ENCODE assay signal across 10 cellular contexts in the genomic region with DNA sequence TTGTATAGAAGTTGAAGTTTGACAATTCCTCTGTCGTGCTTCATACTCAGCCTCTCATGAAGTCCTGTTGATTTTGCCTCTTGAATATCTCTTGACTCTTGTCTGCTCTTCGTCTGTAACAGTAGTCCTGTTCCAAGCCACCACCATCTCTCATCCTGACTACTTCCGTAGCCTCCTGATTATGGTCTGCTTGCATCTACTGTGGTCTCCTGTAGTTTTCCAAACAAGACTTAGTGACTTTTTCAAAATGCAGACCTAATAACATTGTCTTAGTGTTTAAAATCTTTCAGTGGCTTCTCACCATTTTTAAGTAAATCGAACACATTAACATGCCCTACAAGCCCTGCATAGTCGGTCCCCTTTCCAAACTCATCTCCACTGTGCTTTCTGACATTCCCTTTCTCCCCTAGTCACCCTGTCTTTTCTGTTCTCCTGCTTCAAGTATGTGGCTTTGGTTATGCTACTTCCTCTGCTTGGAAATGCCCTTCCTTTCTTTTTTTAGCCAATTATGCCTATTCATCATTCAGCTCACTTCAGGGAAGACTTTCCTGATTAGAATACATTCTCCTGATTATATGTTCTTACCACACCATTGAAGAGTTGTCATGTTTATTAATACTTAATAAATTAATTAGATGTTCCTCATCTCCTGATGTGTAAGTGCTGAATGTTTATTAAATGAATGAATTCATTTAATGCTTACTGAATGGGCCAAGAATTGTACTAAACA. TPM values are rescaled to one million over a fixed set of nuclear protein-coding genes. Genes with fewer than 3 reads are reported as not detected.
DNase-seq lines count a peak whose midpoint lies in the region; ATAC-seq and TF ChIP-seq lines count a peak whose summit lies in the region.
"Had no signal": no experiment of that assay in that cellular context is flagged by ENCODE, and none has a peak within 500 bp of the region (broad histone marks: within the 10 kb centered on the region; RNA-seq: fewer than 3 reads in every experiment).

No MANE protein-coding gene starts in this region.

- no peaks in the 10 kb centered on the region for H3K9me2 ChIP-seq in HCT116 (ENCODE audit: insufficient read depth)

- RAD21 ChIA-PET in HCT116 (lab: Charles Lee; ENCODE audit: low non-redundant PET in 1 of 2, low total read pairs in 2 of 2, uncharacterized antibody in 2 of 2, unreplicated experiment in 2 of 2) = no interaction called here

- H3K36me3 Mint-ChIP-seq in activated naive CD4-positive, alpha-beta T cell treated with anti-CD3 and anti-CD28 coated beads, Interleukin-2, amount 50 U/mL, for 72 hours = no peaks in the 10 kb centered on the region

- H2AFZ ChIP-seq in HCT116 (ENCODE audit: low read depth, low read length, poor library complexity, severe bottlenecking) = no peak overlapping the region

- 0 out of 4 replicates have a peak, but pooled peaks cover 0 to 2% of the 10 kb centered on the region in 2 experiments for H3K36me3 ChIP-seq in HCT116 (ENCODE audit: control insufficient read depth in 1 of 2, insufficient read depth in 2 of 2, low read length in 2 of 2)
- H3K36me3 ChIP-seq in ascending aorta = no peaks in the 10 kb centered on the region
- H3K36me3 ChIP-seq in lower lobe of right lung = no peaks in the 10 kb centered on the region

- H3K27ac ChIP-seq in HCT116 (ENCODE audit: low read depth, low read length) (no peak overlapping the region), ascending aorta (no peak overlapping the region), lower lobe of right lung (peak overlapping the region; percentile 96)

- no peak for TF ChIP-seq CTCF in AG04449 (IDR thresholded peaks at IDR 0.05; ENCODE audit: insufficient read depth, low read length, missing control alignments)
- no peak for TF ChIP-seq CTCF in HCT116 (IDR thresholded peaks at IDR 0.05 in 2 of 3, conservative IDR thresholded peaks at IDR 0.05 in 1 of 3; ENCODE audit: borderline replicate concordance in 1 of 3, insufficient read depth in 1 of 3, low read depth in 2 of 3, low read length in 2 of 3)
- no peak for TF ChIP-seq CTCF in ascending aorta (IDR thresholded peaks at IDR 0.05)
- no peak for TF ChIP-seq CTCF in lower lobe of right lung (IDR thresholded peaks at IDR 0.05)

- DNase-seq in AG04449 (ENCODE audit: low read depth, low spot score) (no peak), HCT116 (ENCODE audit: low read depth, low spot score) (no peak), ascending aorta (ENCODE audit: low spot score in 2 of 2) (no peak), lower lobe of right lung (no peak), NCI-H2029 treated with DMSO at 0.1 percent for 48 hours (lab: John Stamatoyannopoulos, UW) (no peak), NCI-H446 treated with DMSO at 0.1 percent for 48 hours (lab: John Stamatoyannopoulos, UW) (no peak), NCI-H1105 (lab: John Stamatoyannopoulos, UW) (no peak)
- DNase-seq in activated naive CD4-positive, alpha-beta T cell treated with anti-CD3 and anti-CD28 coated beads, Interleukin-2, amount 50 U/mL, for 72 hours (ENCODE audit: low spot score in 2 of 2) = no peak
- DNase-seq: T1000 had no signal

- no peaks in the 10 kb centered on the region for H4K20me1 ChIP-seq in HCT116 (ENCODE audit: insufficient read depth)

- ATAC-seq in HCT116 = no peak
- no peak for ATAC-seq in lower lobe of right lung
- ATAC-seq in activated naive CD4-positive, alpha-beta T cell treated with anti-CD3 and anti-CD28 coated beads, Interleukin-2, amount 50 U/mL, for 72 hours = no peak

- TF ChIP-seq POLR2A in HCT116 (IDR thresholded peaks at IDR 0.05; ENCODE audit: borderline replicate concordance, extremely low read depth, insufficient read depth, insufficient read length) = no peak

- H3K4me2 ChIP-seq in HCT116 (ENCODE audit: low read length) = peak overlapping the region; percentile 76

- peaks cover 65% of the 10 kb centered on the region for H3K79me2 ChIP-seq in HCT116 (ENCODE audit: insufficient read depth, low read length)

- POLR2A ChIA-PET in AG04449 (lab: Yijun Ruan, JAX) (no interaction called here), HCT116 (lab: Charles Lee) (no interaction called here)

- peak overlapping the region in 1 of 2 donors; percentile 3 for H3K27ac Mint-ChIP-seq in activated naive CD4-positive, alpha-beta T cell treated with anti-CD3 and anti-CD28 coated beads, Interleukin-2, amount 50 U/mL, for 72 hours

- H3K4me3 ChIP-seq in AG04449 (ENCODE audit: low read depth, low read length) (peak overlapping the region; percentile 95), HCT116 (replicated peaks in 1 of 2; ENCODE audit: low read depth in 1 of 2, low read length in 2 of 2) (peak overlapping the region; percentile 79 to 92; a peak in 3 of 4 replicates), ascending aorta (peak overlapping the region; percentile 31 to 95), lower lobe of right lung (peak overlapping the region; percentile 83)

- H3K9ac ChIP-seq in HCT116 (ENCODE audit: low read length) = peak overlapping the region; percentile 89; the same call in 1 of the 2 replicates

- H3K27me3 ChIP-seq in HCT116 (ENCODE audit: insufficient read depth, low read length) = no peaks in the 10 kb centered on the region
- H3K27me3 ChIP-seq in ascending aorta = no peaks in the 10 kb centered on the region
- no peaks in the 10 kb centered on the region for H3K27me3 ChIP-seq in lower lobe of right lung (ENCODE audit: low read depth)

- no peaks in the 10 kb centered on the region for H3K9me3 Mint-ChIP-seq in activated naive CD4-positive, alpha-beta T cell treated with anti-CD3 and anti-CD28 coated beads, Interleukin-2, amount 50 U/mL, for 72 hours

- TF ChIP-seq RAD21 in HCT116 (IDR thresholded peaks at IDR 0.05; ENCODE audit: low read depth) = no peak

- BruUV-seq in HCT116 (replicated peaks; lab: Mats Ljungman, UMichigan) = no TSS peak

- intact Hi-C loops in HCT116 (cut with micrococcal nuclease) (loop anchor here (5.0 kb wide), 1 partner anchor 127 kb away; a partner anchor contains a TSS), ascending aorta (cut with DNase I) (loop anchor here (5.0 to 10.0 kb wide), 3 partner anchors 1428 to 1754 kb away; a partner anchor contains a TSS), lower lobe of right lung (cut with DNase I) (no loop called here)

- CTCF ChIA-PET in AG04449 (lab: Yijun Ruan, JAX) (interaction anchor here (0.7 to 1.9 kb wide), 2 partner anchors 7 to 21 kb away, joined by 3 to 6 read pairs; no protein-coding TSS in a partner anchor), HCT116 (lab: Charles Lee) (no interaction called here)

- no peaks in the 10 kb centered on the region for H3K9me3 ChIP-seq in HCT116 (ENCODE audit: control insufficient read depth in 1 of 2, insufficient read depth in 1 of 2, low read depth in 1 of 2, low read length in 2 of 2)
- no peaks in the 10 kb centered on the region for H3K9me3 ChIP-seq in ascending aorta
- H3K9me3 ChIP-seq in lower lobe of right lung = no peaks in the 10 kb centered on the region

- H3K4me1 ChIP-seq in HCT116 (ENCODE audit: control insufficient read depth in 1 of 2, insufficient read depth in 2 of 2, low read length in 2 of 2) (peaks cover 3 to 18% of the 10 kb centered on the region in 2 experiments; a peak in 3 of 4 replicates), ascending aorta (peaks cover 0 to 25% of the 10 kb centered on the region in 2 donors), lower lobe of right lung (peaks cover 55% of the 10 kb centered on the region)

TF ChIP-seq in HCT116, 20 proteins besides CTCF, POLR2A, EP300 and RAD21:
- TF ChIP-seq, protein P1, sequence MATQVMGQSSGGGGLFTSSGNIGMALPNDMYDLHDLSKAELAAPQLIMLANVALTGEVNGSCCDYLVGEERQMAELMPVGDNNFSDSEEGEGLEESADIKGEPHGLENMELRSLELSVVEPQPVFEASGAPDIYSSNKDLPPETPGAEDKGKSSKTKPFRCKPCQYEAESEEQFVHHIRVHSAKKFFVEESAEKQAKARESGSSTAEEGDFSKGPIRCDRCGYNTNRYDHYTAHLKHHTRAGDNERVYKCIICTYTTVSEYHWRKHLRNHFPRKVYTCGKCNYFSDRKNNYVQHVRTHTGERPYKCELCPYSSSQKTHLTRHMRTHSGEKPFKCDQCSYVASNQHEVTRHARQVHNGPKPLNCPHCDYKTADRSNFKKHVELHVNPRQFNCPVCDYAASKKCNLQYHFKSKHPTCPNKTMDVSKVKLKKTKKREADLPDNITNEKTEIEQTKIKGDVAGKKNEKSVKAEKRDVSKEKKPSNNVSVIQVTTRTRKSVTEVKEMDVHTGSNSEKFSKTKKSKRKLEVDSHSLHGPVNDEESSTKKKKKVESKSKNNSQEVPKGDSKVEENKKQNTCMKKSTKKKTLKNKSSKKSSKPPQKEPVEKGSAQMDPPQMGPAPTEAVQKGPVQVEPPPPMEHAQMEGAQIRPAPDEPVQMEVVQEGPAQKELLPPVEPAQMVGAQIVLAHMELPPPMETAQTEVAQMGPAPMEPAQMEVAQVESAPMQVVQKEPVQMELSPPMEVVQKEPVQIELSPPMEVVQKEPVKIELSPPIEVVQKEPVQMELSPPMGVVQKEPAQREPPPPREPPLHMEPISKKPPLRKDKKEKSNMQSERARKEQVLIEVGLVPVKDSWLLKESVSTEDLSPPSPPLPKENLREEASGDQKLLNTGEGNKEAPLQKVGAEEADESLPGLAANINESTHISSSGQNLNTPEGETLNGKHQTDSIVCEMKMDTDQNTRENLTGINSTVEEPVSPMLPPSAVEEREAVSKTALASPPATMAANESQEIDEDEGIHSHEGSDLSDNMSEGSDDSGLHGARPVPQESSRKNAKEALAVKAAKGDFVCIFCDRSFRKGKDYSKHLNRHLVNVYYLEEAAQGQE (IDR thresholded peaks at IDR 0.05; ENCODE audit: low read depth) = no peak
- no peak for TF ChIP-seq CBX3 (IDR thresholded peaks at IDR 0.05; ENCODE audit: low read depth)

RNA-seq across cellular contexts. Expression of a gene that starts 2.0 kb away (rescaled TPM):
- total RNA-seq in HCT116 (2021; ENCODE audit: unreplicated experiment) (31.7 TPM), ascending aorta (11.6 TPM), lower lobe of right lung (45.0 TPM)
- polyA plus RNA-seq in HCT116 (2012) = 8.5 and 11.7 TPM in 2 replicates
- 10 to 100 TPM; 22.3 to 28.3 TPM for total RNA-seq in activated naive CD4-positive, alpha-beta T cell treated with anti-CD3 and anti-CD28 coated beads, Interleukin-2, amount 50 U/mL, for 72 hours

RNA-seq across cellular contexts. Expression of a gene that starts 2.1 kb away (rescaled TPM):
- 3.4 TPM for total RNA-seq in HCT116 (2021; ENCODE audit: unreplicated experiment)
- 0.86 and 2.0 TPM in 2 replicates for polyA plus RNA-seq in HCT116 (2012)
- not detected for total RNA-seq in ascending aorta
- 2.0 TPM for total RNA-seq in lower lobe of right lung
- total RNA-seq in activated naive CD4-positive, alpha-beta T cell treated with anti-CD3 and anti-CD28 coated beads, Interleukin-2, amount 50 U/mL, for 72 hours = 1 to 10 TPM; 2.4 to 6.7 TPM
- total RNA-seq: omental fat pad had no signal
